Comparison of ENCODE assay signal across 16 cellular contexts in genomic region chr11:73667906-73668305, GRCh38. TPM values are rescaled to one million over a fixed set of nuclear protein-coding genes. Genes with fewer than 3 reads are reported as not detected.
DNase-seq lines count a peak whose midpoint lies in the region; ATAC-seq, FAIRE-seq and TF ChIP-seq lines count a peak whose summit lies in the region.
"Had no signal": no experiment of that assay in that cellular context is flagged by ENCODE, and none has a peak within 500 bp of the region (broad histone marks: within the 10 kb centered on the region; RNA-seq: fewer than 3 reads in every experiment).

No MANE protein-coding gene starts in this region.

- in situ Hi-C loops in K562 (cut with MboI) = no loop called here

- H3K4me3 ChIP-seq in Jurkat, Clone E6-1 (ENCODE audit: low read length) = no peak overlapping the region
- H3K4me3 ChIP-seq in K562 (no peak overlapping the region), adrenal gland (no peak overlapping the region)
- H3K4me3 ChIP-seq: BLaER1, GM23338 had no signal

- H3K27me3 ChIP-seq in K562 (ENCODE audit: control insufficient read depth in 2 of 2, insufficient read depth in 2 of 2, low read length in 2 of 2) = no peaks in the 10 kb centered on the region
- no peaks in the 10 kb centered on the region for H3K27me3 ChIP-seq in adrenal gland
- H3K27me3 ChIP-seq: BLaER1 had no signal

- H4K20me1 ChIP-seq in K562 (replicated peaks; ENCODE audit: control insufficient read depth, insufficient read depth, low read length) = no peaks in the 10 kb centered on the region
- H4K20me1 ChIP-seq: BLaER1 had no signal

- no peak overlapping the region for H2AFZ ChIP-seq in K562 (ENCODE audit: low read depth, low read length)
- H2AFZ ChIP-seq: GM23338 had no signal

- H3K36me3 ChIP-seq in K562 (ENCODE audit: control insufficient read depth, insufficient read depth, low read length) (no peaks in the 10 kb centered on the region), adrenal gland (replicated peaks in 1 of 2) (no peaks in the 10 kb centered on the region)
- H3K36me3 ChIP-seq: BLaER1 had no signal

- H3K36me3 Mint-ChIP-seq in progenitor cell of endocrine pancreas (ENCODE audit: insufficient read depth) = peaks cover 2% of the 10 kb centered on the region

- no peaks in the 10 kb centered on the region for H3K27me3 Mint-ChIP-seq in progenitor cell of endocrine pancreas
- H3K27me3 Mint-ChIP-seq: CD8-positive, alpha-beta memory T cell had no signal

- 8% methylated on average over 2 of the region's 2 CpGs for WGBS in K562 (ENCODE audit: insufficient coverage, low coverage, missing lambda C conversion rate)
- 87 to 96% (median 92%) methylated on average over 2 of the region's 2 CpGs for WGBS in adrenal gland, 4 donors

- DNase-seq in Jurkat, Clone E6-1 (ENCODE audit: low read depth, low spot score) = peak; percentile 87
- DNase-seq in OCI-M1 (lab: John Stamatoyannopoulos, UW) = peak; percentile 85
- no peak for DNase-seq in K562 (ENCODE audit: extremely low read depth in 1 of 4, low spot score in 3 of 4)
- DNase-seq in progenitor cell of endocrine pancreas (ENCODE audit: low spot score, unreplicated experiment) = no peak
- DNase-seq in cerebellar cortex (ENCODE audit: low spot score) = no peak
- no peak for DNase-seq in HuH-7 (ENCODE audit: low spot score)
- no peak for DNase-seq in adrenal gland
- DNase-seq: 8988T; AML-193; Caco-2; CD8-positive, alpha-beta memory T cell; H9 had no signal

- no peaks in the 10 kb centered on the region for H3K9me1 ChIP-seq in K562 (ENCODE audit: control insufficient read depth, insufficient read depth, low read length)

- CTCF ChIA-PET in K562 (lab: Yijun Ruan, JAX; ENCODE audit: low intra/inter-chr PET ratio) = no interaction called here

- POLR2A ChIA-PET in K562 (lab: Yijun Ruan, JAX) = no interaction called here

- intact Hi-C loops in K562 (cut with micrococcal nuclease) (no loop called here), adrenal gland (cut with DNase I) (no loop called here)

- no peak overlapping the region for H3K9ac ChIP-seq in K562 (ENCODE audit: insufficient read depth in 1 of 2, low read depth in 2 of 2, low read length in 2 of 2)
- H3K9ac ChIP-seq: BLaER1 had no signal

- H3K9me3 ChIP-seq in K562 (replicated peaks; ENCODE audit: control insufficient read depth, insufficient read depth, low read depth, low read length) (no peaks in the 10 kb centered on the region), adrenal gland (replicated peaks in 1 of 3) (no peaks in the 10 kb centered on the region)
- H3K9me3 ChIP-seq: BLaER1, Caco-2 had no signal

- no peaks in the 10 kb centered on the region for H3K9me3 Mint-ChIP-seq in progenitor cell of endocrine pancreas (ENCODE audit: low read depth)
- H3K9me3 Mint-ChIP-seq: CD8-positive, alpha-beta memory T cell; GM23338; H9 had no signal

- H3K4me3 Mint-ChIP-seq in progenitor cell of endocrine pancreas (ENCODE audit: low read depth) = no peak overlapping the region
- H3K4me3 Mint-ChIP-seq: CD8-positive, alpha-beta memory T cell; GM23338; H9 had no signal

- H3K27ac Mint-ChIP-seq in progenitor cell of endocrine pancreas = peak overlapping the region; percentile 57
- H3K27ac Mint-ChIP-seq: GM23338, H9 had no signal

- H3K27ac ChIP-seq in K562 (ENCODE audit: extremely low read depth, low read depth, low read length) (no peak overlapping the region), adrenal gland (no peak overlapping the region)
- H3K27ac ChIP-seq: BLaER1 had no signal

- H3K79me2 ChIP-seq in K562 (ENCODE audit: control insufficient read depth, insufficient read depth, low read length) = no peaks in the 10 kb centered on the region

- no peak for FAIRE-seq in K562 (lab: Jason Lieb, UNC)
- FAIRE-seq: GM18507 had no signal

- TF ChIP-seq RAD21 in K562 (CRISPR knock-in tag; conservative IDR thresholded peaks at IDR 0.05 in 1 of 2, IDR thresholded peaks at IDR 0.05 in 1 of 2) = no peak

- no peak for TF ChIP-seq CTCF in K562 (IDR thresholded peaks at IDR 0.05 in 2 of 3, conservative IDR thresholded peaks at IDR 0.05 in 1 of 3; ENCODE audit: insufficient read depth in 2 of 3, low read depth in 1 of 3, low read length in 3 of 3)
- TF ChIP-seq CTCF in progenitor cell of endocrine pancreas (IDR thresholded peaks at IDR 0.05; ENCODE audit: unreplicated experiment) = no peak
- no peak for TF ChIP-seq CTCF in adrenal gland (IDR thresholded peaks at IDR 0.05)

- TF ChIP-seq EP300 in K562 (IDR thresholded peaks at IDR 0.05; ENCODE audit: low read length) = no peak

- peaks cover 3% of the 10 kb centered on the region for H3K4me1 Mint-ChIP-seq in progenitor cell of endocrine pancreas (ENCODE audit: low read depth)

- TF ChIP-seq POLR2A in K562 (conservative IDR thresholded peaks at IDR 0.05) = no peak
- no peak for TF ChIP-seq POLR2A in adrenal gland (IDR thresholded peaks at IDR 0.05)

- H3K4me1 ChIP-seq in K562 (replicated peaks in 1 of 2; ENCODE audit: control insufficient read depth in 2 of 2, insufficient read depth in 2 of 2, low read length in 2 of 2) (no peaks in the 10 kb centered on the region), adrenal gland (replicated peaks in 1 of 2) (peaks cover 0 to 7% of the 10 kb centered on the region in 2 donors)

- no peak overlapping the region for H3K4me2 ChIP-seq in K562 (ENCODE audit: insufficient read depth, low read length)
- H3K4me2 ChIP-seq: BLaER1, GM23338 had no signal

- no peak for ATAC-seq in K562
- ATAC-seq: GM23338 had no signal

- no TSS peak for BruUV-seq in K562 (replicated peaks; lab: Mats Ljungman, UMichigan)

TF ChIP-seq in K562, 482 proteins besides CTCF, POLR2A, EP300 and RAD21 (continues in another document):
- TF ChIP-seq ZSCAN29 (IDR thresholded peaks at IDR 0.05) (no peak), THAP12 (CRISPR knock-in tag; IDR thresholded peaks at IDR 0.05) (no peak), E2F3 (CRISPR knock-in tag; IDR thresholded peaks at IDR 0.05) (no peak), HINFP (tag; conservative IDR thresholded peaks at IDR 0.05; ENCODE audit: low read depth) (no peak), MED1 (CRISPR knock-in tag; IDR thresholded peaks at IDR 0.05; ENCODE audit: borderline replicate concordance) (no peak), ARHGAP35 (IDR thresholded peaks at IDR 0.05; ENCODE audit: partially characterized antibody) (no peak), U2AF2 (optimal IDR thresholded peaks at IDR 0.05; ENCODE audit: low read depth, low read length) (no peak), FOSL1 (tag; conservative IDR thresholded peaks at IDR 0.05) (peak; percentile 45; the same call in 1 of the 2 replicates)

RNA-seq across cellular contexts. Expression of gene PLEKHB1, which starts 21.5 kb away (rescaled TPM):
- 25.2 TPM for polyA plus RNA-seq in Jurkat, Clone E6-1 (2012; ENCODE audit: insufficient read depth, insufficient read length)
- total RNA-seq in K562 (2011; cell fraction: chromatin; rRNA removed; ENCODE audit: low replicate concordance) = 0.60 TPM in 1 of 2 replicates, not detected in the other
- total RNA-seq in K562 (2011; cell fraction: nucleolus; rRNA removed) = 1.2 TPM in 1 of 2 replicates, not detected in the other
- not detected in 2 replicates for total RNA-seq in K562 (2011; cell fraction: nucleoplasm; rRNA removed)
- total RNA-seq in K562 (2014; rRNA removed) = 0.61 TPM in 1 of 2 replicates, not detected in the other
- total RNA-seq in K562 (2014; rRNA removed; fragmentation: Illumina TruSeq; extraction: Trizol) = 0.10 and 0.25 TPM in 2 replicates
- 0.07 TPM in 1 of 2 replicates, not detected in the other for total RNA-seq in K562 (2015; rRNA removed; fragmentation: Illumina TruSeq; extraction: Trizol)
- 0.27 and 0.62 TPM in 2 replicates for total RNA-seq in K562 (2021)
- 0.08 and 0.52 TPM in 2 replicates for polyA plus RNA-seq in K562 (2011; rRNA removed)
- polyA plus RNA-seq in K562 (2011; cell fraction: cytosol; rRNA removed) = 0.13 and 0.55 TPM in 2 replicates
- 0.44 and 0.97 TPM in 2 replicates for polyA plus RNA-seq in K562 (2011; cell fraction: nucleus; rRNA removed)
- polyA plus RNA-seq in K562 (2012) = 0.25 and 0.39 TPM in 2 replicates
- polyA plus RNA-seq in K562 (2014; fragmentation: Illumina TruSeq; extraction: Trizol) = 0.10 and 0.12 TPM in 2 replicates
- polyA plus RNA-seq in K562 (2014; fragmentation: Nextera tagmentation; extraction: Ambion mirVana) = under 1 TPM; 0.13 to 0.17 TPM
- 0.49 TPM in 1 of 2 replicates, not detected in the other for polyA plus RNA-seq in K562 (2014; rRNA removed)
- 0.14 TPM in 1 of 2 replicates, not detected in the other for polyA minus RNA-seq in K562 (2011; rRNA and poly(A)+ RNA removed)
- not detected in 2 replicates for polyA minus RNA-seq in K562 (2011; cell fraction: cytosol; rRNA and poly(A)+ RNA removed)
- polyA minus RNA-seq in K562 (2011; cell fraction: nucleus; rRNA and poly(A)+ RNA removed) = not detected in 2 replicates
- 110 and 117 TPM in 2 replicates for total RNA-seq in progenitor cell of endocrine pancreas
- 1 to 10 TPM; 1.3 to 8.1 (median 2.2) TPM for total RNA-seq in adrenal gland
- 10 to 100 TPM in 1 of 3 donors, 1 to 10 TPM in 2; 3.0 to 11.2 (median 3.5) TPM for polyA plus RNA-seq in adrenal gland
- total RNA-seq: Daoy had no signal

Comparison
In these comparisons a context has a peak if more than half of its experiments do, and no peak if none do; other contexts are left out.
1. DNase-seq: peak in Jurkat, Clone E6-1 (single experiment) and OCI-M1 (single experiment); none in K562 (0 of 4), progenitor cell of endocrine pancreas (single experiment), cerebellar cortex (single experiment), HuH-7 (single experiment) and adrenal gland (0 of 7).
2. RNA of gene PLEKHB1, which starts 21.5 kb away (total RNA-seq): 110 to 117 TPM in progenitor cell of endocrine pancreas; 1.3 to 8.1 TPM in adrenal gland and 0.07 to 1.2 TPM in K562; every median in the first group is over 10 times any median in the second.